ENCODE assay signal across 13 cellular contexts in genomic region chr14:55699131-55700057, GRCh38.
A peak's percentile ranks its signal among the peaks of the same experiment; 100 is the strongest.
DNase-seq lines count a peak whose midpoint lies in the region; ATAC-seq and TF ChIP-seq lines count a peak whose summit lies in the region.
"Had no signal": no experiment of that assay in that cellular context is flagged by ENCODE, and none has a peak within 500 bp of the region (broad histone marks: within the 10 kb centered on the region; RNA-seq: fewer than 3 reads in every experiment).

No MANE protein-coding gene starts in this region.

- H3K27ac ChIP-seq in H9 (ENCODE audit: insufficient read length, low read depth, low read length) (no peak overlapping the region), SJCRH30 (no peak overlapping the region)
- H3K27ac ChIP-seq: left lung, psoas muscle had no signal

- H3K23ac ChIP-seq in H9 (ENCODE audit: insufficient read length, low read depth, low read length) = no peak overlapping the region

- no peaks in the 10 kb centered on the region for H3K79me2 ChIP-seq in H9 (ENCODE audit: insufficient read depth, low read length)

- H3K4ac ChIP-seq in H9 (ENCODE audit: low read depth, low read length) = no peak overlapping the region

- no peak overlapping the region for H2BK5ac ChIP-seq in H9 (ENCODE audit: insufficient read length, low read length)

- no peak overlapping the region for H3K56ac ChIP-seq in H9 (ENCODE audit: insufficient read length, low read depth, low read length)

- no peak overlapping the region for H3T11ph ChIP-seq in H9 (ENCODE audit: low read length)

- no peak overlapping the region for H4K91ac ChIP-seq in H9 (ENCODE audit: insufficient read length, low read depth, low read length)

- peak overlapping the region; percentile 54 for H3K18ac ChIP-seq in H9 (ENCODE audit: insufficient read length, low read depth, low read length)

- no peak overlapping the region for H2AK5ac ChIP-seq in H9 (ENCODE audit: insufficient read length, low read length)

- no peak overlapping the region for H2BK15ac ChIP-seq in H9 (ENCODE audit: low read depth, low read length)

- H2BK20ac ChIP-seq in H9 (ENCODE audit: low read depth, low read length, poor library complexity, severe bottlenecking) = no peak overlapping the region

- H3K27me3 ChIP-seq in H9 (ENCODE audit: insufficient read depth, low read length) = no peaks in the 10 kb centered on the region
- no peaks in the 10 kb centered on the region for H3K27me3 ChIP-seq in SJCRH30
- H3K27me3 ChIP-seq: left lung had no signal

- no peaks in the 10 kb centered on the region for H4K20me1 ChIP-seq in H9 (ENCODE audit: control insufficient read depth, insufficient read depth, insufficient read length)

- H3K4me1 ChIP-seq in H9 (ENCODE audit: insufficient read depth, low read length) = no peaks in the 10 kb centered on the region; the same call in 1 of the 2 replicates
- peaks cover 7% of the 10 kb centered on the region; the same call in 1 of the 2 replicates for H3K4me1 ChIP-seq in SJCRH30
- H3K4me1 ChIP-seq: left lung, psoas muscle had no signal

- DNase-seq in ACHN (peak; percentile 46), H9 (peak; percentile 46), SJCRH30 (peak; percentile 28 to 32), foreskin fibroblast (peak; percentile 61 to 82), progenitor cell of endocrine pancreas (ENCODE audit: low spot score, unreplicated experiment) (no peak)
- DNase-seq in NK-92 treated with Interleukin-12 subunit alpha and Interleukin-12 subunit beta, amount 100 ng/mL, for 24 hours (lab: John Stamatoyannopoulos, UW) = no peak
- DNase-seq: activated B cell treated with CpG ODN at 0.5 μM for 24 hours, activated gamma-delta T cell treated with Interleukin-2 at 50 U/mL for 16 hours, COR-L47, left lung, psoas muscle had no signal

- ATAC-seq in GM18909 (IDR thresholded peaks at IDR 0.05; ENCODE audit: poor library complexity, unreplicated experiment) (no peak), GM21737 (IDR thresholded peaks at IDR 0.05; ENCODE audit: unreplicated experiment) (no peak)
- ATAC-seq: psoas muscle had no signal

- no peak overlapping the region for H3K4me2 ChIP-seq in H9 (ENCODE audit: insufficient read depth, insufficient read length, low read length)

- H3K4me3 ChIP-seq in SJCRH30 (no peak overlapping the region), foreskin fibroblast (ENCODE audit: low read depth in 1 of 2, low read length in 2 of 2) (no peak overlapping the region)
- H3K4me3 ChIP-seq: left lung, psoas muscle had no signal

- H3K36me3 Mint-ChIP-seq in H9 (ENCODE audit: insufficient read depth in 1 of 3, low read depth in 3 of 3) = peaks cover 4 to 11% (median 4%) of the 10 kb centered on the region in 3 experiments; a peak in 6 of 7 replicates
- peaks cover 12% of the 10 kb centered on the region for H3K36me3 Mint-ChIP-seq in progenitor cell of endocrine pancreas (ENCODE audit: insufficient read depth)

- H4K5ac ChIP-seq in H9 (ENCODE audit: insufficient read length, low read depth, low read length) = no peak overlapping the region

- peaks cover 3% of the 10 kb centered on the region in 2 experiments; a peak in 2 of 5 replicates for H3K9me3 Mint-ChIP-seq in H9
- no peaks in the 10 kb centered on the region for H3K9me3 Mint-ChIP-seq in progenitor cell of endocrine pancreas (ENCODE audit: low read depth)

- no peaks in the 10 kb centered on the region for H3K9me3 ChIP-seq in H9 (ENCODE audit: control insufficient read depth, low read depth, low read length)
- no peaks in the 10 kb centered on the region for H3K9me3 ChIP-seq in SJCRH30 (replicated peaks)
- H3K9me3 ChIP-seq: left lung, psoas muscle had no signal

- no peak overlapping the region for H3K27ac Mint-ChIP-seq in H9
- no peak overlapping the region for H3K27ac Mint-ChIP-seq in progenitor cell of endocrine pancreas
- H3K27ac Mint-ChIP-seq: activated B cell treated with CpG ODN at 0.5 μM for 24 hours had no signal

- H3K36me3 ChIP-seq in SJCRH30 = no peaks in the 10 kb centered on the region
- H3K36me3 ChIP-seq: left lung had no signal

- H3K27me3 Mint-ChIP-seq in H9 (ENCODE audit: low read depth) = no peaks in the 10 kb centered on the region
- no peaks in the 10 kb centered on the region for H3K27me3 Mint-ChIP-seq in progenitor cell of endocrine pancreas
- H3K27me3 Mint-ChIP-seq: activated B cell treated with CpG ODN at 0.5 μM for 24 hours had no signal

- no peak overlapping the region for H3K14ac ChIP-seq in H9 (ENCODE audit: insufficient read depth, low read length)

- peaks cover 28 to 29% of the 10 kb centered on the region in 2 experiments for H3K4me1 Mint-ChIP-seq in H9
- H3K4me1 Mint-ChIP-seq in progenitor cell of endocrine pancreas (ENCODE audit: low read depth) = peaks cover 3% of the 10 kb centered on the region

- H3K23me2 ChIP-seq in H9 (ENCODE audit: insufficient read length, low read depth, low read length, poor library complexity, severe bottlenecking) = no peaks in the 10 kb centered on the region

- no peak for TF ChIP-seq CTCF in H9 (conservative IDR thresholded peaks at IDR 0.05)
- no peak for TF ChIP-seq CTCF in foreskin fibroblast (IDR thresholded peaks at IDR 0.05; ENCODE audit: low read depth, low read length)
- no peak for TF ChIP-seq CTCF in progenitor cell of endocrine pancreas (IDR thresholded peaks at IDR 0.05; ENCODE audit: unreplicated experiment)

- H3K9ac ChIP-seq in H9 (ENCODE audit: extremely low read depth, insufficient read length, low read length) = no peak overlapping the region

- no peak overlapping the region for H3K4me3 Mint-ChIP-seq in H9
- H3K4me3 Mint-ChIP-seq in progenitor cell of endocrine pancreas (ENCODE audit: low read depth) = no peak overlapping the region
- H3K4me3 Mint-ChIP-seq: activated B cell treated with CpG ODN at 0.5 μM for 24 hours had no signal

- H3K79me1 ChIP-seq in H9 (ENCODE audit: insufficient read depth, low read depth, low read length, poor library complexity, severe bottlenecking) = no peaks in the 10 kb centered on the region

- H2AFZ ChIP-seq in H9 (ENCODE audit: low read length) = no peak overlapping the region

- no peak overlapping the region for H2BK12ac ChIP-seq in H9 (ENCODE audit: insufficient read length, low read depth, low read length)

- WGBS in H9 (ENCODE audit: extremely low coverage, insufficient read length, low lambda C conversion rate) = no CpG with 5 or more reads among the region's 7 CpGs

- no peak overlapping the region for H2BK120ac ChIP-seq in H9 (ENCODE audit: low read depth, low read length, poor library complexity, severe bottlenecking)

- in situ Hi-C loops in ACHN (cut with HindIII; ENCODE audit: low pct_ligation_motif_present, low pct_unique_long_range_greater_than_20kb, low sequenced_read_pairs) = no loop called here

- H4K8ac ChIP-seq in H9 (replicated peaks; ENCODE audit: insufficient read length, low read depth, low read length) = no peak overlapping the region

Comparison
In these comparisons a context has a peak if more than half of its experiments do, and no peak if none do; other contexts are left out.
1. DNase-seq: peak in ACHN (single experiment), H9 (single experiment), SJCRH30 (2 of 2) and foreskin fibroblast (2 of 2); none in progenitor cell of endocrine pancreas (single experiment) and NK-92 treated with Interleukin-12 subunit alpha and Interleukin-12 subunit beta, amount 100 ng/mL, for 24 hours (single experiment).